ENCODE assay signal across 20 cellular contexts in the genomic region with DNA sequence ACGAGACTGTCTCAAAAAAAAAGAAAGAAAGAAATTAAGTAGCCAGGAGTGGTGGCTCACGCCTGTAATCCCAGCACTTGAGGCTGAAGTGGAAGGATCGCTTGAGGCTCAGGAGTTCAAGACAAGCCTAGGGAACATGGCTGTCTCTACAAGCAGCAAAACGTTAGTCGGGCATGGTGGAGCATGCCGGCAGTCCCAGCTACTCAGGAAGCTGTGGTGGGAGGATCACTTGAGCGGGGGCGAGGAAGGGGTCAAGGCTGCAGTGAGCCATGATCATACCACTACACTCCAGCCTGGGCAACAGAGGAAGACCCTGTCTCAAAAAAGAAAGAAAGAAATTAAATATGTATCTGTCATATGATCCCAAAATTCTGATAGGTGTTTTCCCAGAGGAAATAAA. TPM values are rescaled to one million over a fixed set of nuclear protein-coding genes. Genes with fewer than 3 reads are reported as not detected.
DNase-seq lines count a peak whose midpoint lies in the region; ATAC-seq, FAIRE-seq and TF ChIP-seq lines count a peak whose summit lies in the region.
"Had no signal": no experiment of that assay in that cellular context is flagged by ENCODE, and none has a peak within 500 bp of the region (broad histone marks: within the 10 kb centered on the region; RNA-seq: fewer than 3 reads in every experiment).

No MANE protein-coding gene starts in this region.

- TF ChIP-seq CTCF in natural killer cell (IDR thresholded peaks at IDR 0.05): no peak
- TF ChIP-seq CTCF in bronchial epithelial cell (IDR thresholded peaks at IDR 0.05; ENCODE audit: insufficient read depth, low read length, severe bottlenecking): no peak

- CTCF ChIA-PET in T-cell (lab: Charles Lee): no interaction called here

- H3K4me1 Mint-ChIP-seq in natural killer cell treated with Interleukin-12 subunit alpha and Interleukin-12 subunit beta and Interleukin-15 and Interleukin-18, amount 100 ng/mL, for 72 hours (ENCODE audit: low read depth in 2 of 2): peaks cover 21 to 37% of the 10 kb centered on the region in 2 donors
- peaks cover 22 to 34% of the 10 kb centered on the region in 2 donors for H3K4me1 Mint-ChIP-seq in natural killer cell
- H3K4me1 Mint-ChIP-seq in T-cell: peaks cover 41 to 53% (median 48%) of the 10 kb centered on the region in 3 donors
- H3K4me1 Mint-ChIP-seq in stimulated activated naive CD8-positive, alpha-beta T cell treated with anti-CD3 and anti-CD28 coated beads, Interleukin-15, amount 100 ng/mL, for 72 hours: peaks cover 47% of the 10 kb centered on the region

- no peaks in the 10 kb centered on the region for H3K9me3 Mint-ChIP-seq in natural killer cell treated with Interleukin-12 subunit alpha and Interleukin-12 subunit beta and Interleukin-15 and Interleukin-18, amount 100 ng/mL, for 72 hours
- H3K9me3 Mint-ChIP-seq in natural killer cell (no peaks in the 10 kb centered on the region), T-cell (no peaks in the 10 kb centered on the region)
- H3K9me3 Mint-ChIP-seq in stimulated activated naive CD8-positive, alpha-beta T cell treated with anti-CD3 and anti-CD28 coated beads, Interleukin-15, amount 100 ng/mL, for 72 hours: no peaks in the 10 kb centered on the region
- H3K9me3 Mint-ChIP-seq: type B pancreatic cell had no signal

- no peak for FAIRE-seq in bronchial epithelial cell (lab: Jason Lieb, UNC)

- peak overlapping the region; percentile 12 for H3K4me3 Mint-ChIP-seq in natural killer cell treated with Interleukin-12 subunit alpha and Interleukin-12 subunit beta and Interleukin-15 and Interleukin-18, amount 100 ng/mL, for 72 hours
- no peak overlapping the region for H3K4me3 Mint-ChIP-seq in natural killer cell
- peak overlapping the region in 1 of 3 donors; percentile 34 for H3K4me3 Mint-ChIP-seq in T-cell
- H3K4me3 Mint-ChIP-seq in stimulated activated naive CD8-positive, alpha-beta T cell treated with anti-CD3 and anti-CD28 coated beads, Interleukin-15, amount 100 ng/mL, for 72 hours: peak overlapping the region; percentile 8 to 61
- H3K4me3 Mint-ChIP-seq: type B pancreatic cell had no signal

- no peaks in the 10 kb centered on the region for H3K36me3 ChIP-seq in bronchial epithelial cell (ENCODE audit: control insufficient read depth, insufficient read depth, low read length)
- H3K36me3 ChIP-seq: BE2C had no signal

- no peak for DNase-seq in natural killer cell treated with Interleukin-12 subunit alpha and Interleukin-12 subunit beta and Interleukin-15 and Interleukin-18, amount 100 ng/mL, for 72 hours (ENCODE audit: low spot score)
- DNase-seq in natural killer cell (no peak), T-cell (no peak), bronchial epithelial cell (ENCODE audit: low read depth) (peak; percentile 17), DMS53 (lab: John Stamatoyannopoulos, UW) (no peak), posterior cingulate gyrus (no peak), C1 segment of cervical spinal cord (lab: John Stamatoyannopoulos, UW) (no peak)
- DNase-seq in stimulated activated naive CD8-positive, alpha-beta T cell treated with anti-CD3 and anti-CD28 coated beads, Interleukin-15, amount 100 ng/mL, for 72 hours: no peak
- DNase-seq: activated CD4-positive, alpha-beta T cell treated with anti-CD3 and anti-CD28 coated beads, Interleukin-2, amount 50 U/mL, for 1 hour; activated gamma-delta T cell treated with Interleukin-2 at 50 U/mL for 16 hours; BE2C; DMS79 treated with DMSO at 0.1 percent for 48 hours; effector CD4-positive, alpha-beta T cell; mucosa of descending colon; NCI-H2029; NCI-H510A; SHP77 had no signal

- POLR2A ChIA-PET in T-cell (lab: Charles Lee): no interaction called here

- no peaks in the 10 kb centered on the region for H3K27me3 ChIP-seq in bronchial epithelial cell (ENCODE audit: control insufficient read depth, insufficient read depth, low read length)
- H3K27me3 ChIP-seq: BE2C, hepatocyte had no signal

- H3K36me3 Mint-ChIP-seq in natural killer cell treated with Interleukin-12 subunit alpha and Interleukin-12 subunit beta and Interleukin-15 and Interleukin-18, amount 100 ng/mL, for 72 hours: no peaks in the 10 kb centered on the region
- no peaks in the 10 kb centered on the region for H3K36me3 Mint-ChIP-seq in natural killer cell
- H3K36me3 Mint-ChIP-seq in T-cell: peaks cover 27% of the 10 kb centered on the region

- H3K27me3 Mint-ChIP-seq in natural killer cell treated with Interleukin-12 subunit alpha and Interleukin-12 subunit beta and Interleukin-15 and Interleukin-18, amount 100 ng/mL, for 72 hours: no peaks in the 10 kb centered on the region
- no peaks in the 10 kb centered on the region for H3K27me3 Mint-ChIP-seq in natural killer cell (ENCODE audit: low read depth in 2 of 2)
- no peaks in the 10 kb centered on the region for H3K27me3 Mint-ChIP-seq in T-cell
- H3K27me3 Mint-ChIP-seq in stimulated activated naive CD8-positive, alpha-beta T cell treated with anti-CD3 and anti-CD28 coated beads, Interleukin-15, amount 100 ng/mL, for 72 hours: no peaks in the 10 kb centered on the region
- H3K27me3 Mint-ChIP-seq: type B pancreatic cell had no signal

- no peak for ATAC-seq in natural killer cell treated with Interleukin-12 subunit alpha and Interleukin-12 subunit beta and Interleukin-15 and Interleukin-18, amount 100 ng/mL, for 72 hours
- no peak for ATAC-seq in natural killer cell
- no peak for ATAC-seq in T-cell (replicated peaks in 1 of 4)
- no peak for ATAC-seq in stimulated activated naive CD8-positive, alpha-beta T cell treated with anti-CD3 and anti-CD28 coated beads, Interleukin-15, amount 100 ng/mL, for 72 hours
- ATAC-seq: mucosa of descending colon had no signal

- peak overlapping the region; percentile 26 to 53 for H3K27ac Mint-ChIP-seq in natural killer cell treated with Interleukin-12 subunit alpha and Interleukin-12 subunit beta and Interleukin-15 and Interleukin-18, amount 100 ng/mL, for 72 hours
- peak overlapping the region in 1 of 2 donors; percentile 33 for H3K27ac Mint-ChIP-seq in natural killer cell
- H3K27ac Mint-ChIP-seq in T-cell: peak overlapping the region; percentile 17 to 49
- peak overlapping the region in 1 of 2 donors; percentile 79 for H3K27ac Mint-ChIP-seq in stimulated activated naive CD8-positive, alpha-beta T cell treated with anti-CD3 and anti-CD28 coated beads, Interleukin-15, amount 100 ng/mL, for 72 hours
- H3K27ac Mint-ChIP-seq: type B pancreatic cell had no signal

- intact Hi-C loops in natural killer cell (cut with micrococcal nuclease) (no loop called here), posterior cingulate gyrus (cut with DNase I) (no loop called here)

- no peak overlapping the region for H3K4me3 ChIP-seq in bronchial epithelial cell (ENCODE audit: low read depth, low read length)
- H3K4me3 ChIP-seq: hepatocyte, mucosa of descending colon, smooth muscle cell had no signal

RNA-seq across cellular contexts. Expression of a gene that starts 5.3 kb away (rescaled TPM):
- total RNA-seq in natural killer cell treated with Interleukin-12 subunit alpha and Interleukin-12 subunit beta and Interleukin-15 and Interleukin-18, amount 100 ng/mL, for 72 hours: 10 to 100 TPM; 17.0 to 24.9 TPM
- 10 to 100 TPM in 2 of 3 donors, 1 to 10 TPM in 1; 9.4 to 15.5 (median 13.7) TPM for total RNA-seq in natural killer cell
- total RNA-seq in T-cell: 10 to 100 TPM; 12.7 to 28.4 (median 18.3) TPM
- total RNA-seq in bronchial epithelial cell: 12.9 and 16.3 TPM in 2 replicates

RNA-seq across cellular contexts. Expression of a gene that starts 46.8 kb away (rescaled TPM):
- total RNA-seq in natural killer cell treated with Interleukin-12 subunit alpha and Interleukin-12 subunit beta and Interleukin-15 and Interleukin-18, amount 100 ng/mL, for 72 hours: 10 to 100 TPM; 32.6 to 77.2 TPM
- total RNA-seq in natural killer cell: 10 to 100 TPM; 43.5 to 54.0 (median 44.9) TPM
- 10 to 100 TPM; 41.8 to 68.0 (median 46.5) TPM for total RNA-seq in T-cell
- 16.6 and 42.9 TPM in 2 replicates for total RNA-seq in bronchial epithelial cell
